Comparison of ENCODE assay signal across 8 cellular contexts in the genomic region with DNA sequence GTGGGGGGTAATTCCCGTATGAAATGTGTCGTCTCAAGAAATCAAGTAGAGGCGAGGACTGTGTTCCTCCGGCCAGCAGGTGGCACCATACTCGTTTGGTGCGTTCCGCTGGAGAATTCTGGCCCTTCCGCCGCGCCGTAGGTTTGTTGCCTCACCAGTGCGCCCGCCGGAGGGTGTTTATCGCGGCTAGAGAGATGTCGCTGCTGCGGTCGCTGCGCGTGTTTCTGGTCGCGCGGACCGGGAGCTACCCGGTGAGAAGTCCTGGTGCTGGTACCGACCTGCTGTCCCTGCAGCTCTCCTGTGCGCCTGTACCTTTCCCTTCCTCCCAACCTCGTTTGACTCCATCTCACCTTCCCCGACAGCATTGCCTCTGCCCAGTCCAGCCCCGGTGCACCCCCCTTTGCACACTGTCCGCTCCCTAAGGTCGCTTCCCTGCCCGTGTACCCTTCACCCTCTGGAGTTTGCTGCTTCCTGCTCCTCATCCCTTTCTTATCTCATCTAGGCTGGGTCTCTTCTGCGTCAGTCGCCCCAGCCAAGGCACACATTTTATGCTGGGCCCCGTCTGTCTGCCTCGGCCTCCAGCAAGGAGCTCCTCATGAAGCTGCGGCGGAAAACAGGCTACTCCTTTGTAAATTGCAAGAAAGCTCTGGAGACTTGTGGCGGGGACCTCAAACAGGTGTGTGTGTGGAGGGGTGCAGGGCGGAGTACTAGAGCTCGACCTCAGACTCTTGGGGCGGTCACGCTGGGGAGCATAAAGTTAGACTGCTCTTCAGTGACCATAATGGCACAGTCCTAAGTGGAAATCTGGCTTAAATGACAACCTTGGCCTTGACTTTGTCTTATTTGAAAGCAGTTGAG. TPM values are rescaled to one million over a fixed set of nuclear protein-coding genes. Genes with fewer than 3 reads are reported as not detected.
DNase-seq lines count a peak whose midpoint lies in the region; ATAC-seq and TF ChIP-seq lines count a peak whose summit lies in the region.

A gene (plus strand): TSS at position 180 of the 858 bp plus-strand sequence. CDS start 15 bp downstream, at position 195.

- peak within 1 kb of the TSS; percentile 74 to 99 (median 98) for H3K4me3 ChIP-seq in liver (ENCODE audit: low read depth in 1 of 3, low read length in 3 of 3)

- H3K9ac ChIP-seq in liver (ENCODE audit: low read depth in 1 of 2, low read length in 2 of 2): peak within 1 kb of the TSS; percentile 82

- H3K4me1 Mint-ChIP-seq in CD14-positive monocyte: peaks cover 41% of the 10 kb centered on the region
- peaks cover 61% of the 10 kb centered on the region for H3K4me1 Mint-ChIP-seq in dendritic cell treated with granulocyte-macrophage colony-stimulating factor and Interleukin-4, amounts not matched to agents 40 ng/mL and 50 ng/mL, for 4 days (ENCODE audit: low read depth)

- peaks cover 0 to 19% (median 15%) of the 10 kb centered on the region in 4 donors for H3K4me1 ChIP-seq in liver (ENCODE audit: control insufficient read depth in 4 of 4, insufficient read depth in 4 of 4, low read length in 3 of 4)

- intact Hi-C loops in CD14-positive monocyte (cut with micrococcal nuclease): loop anchor here in 1 of 2 donors (5.0 kb wide), 1 partner anchor 64 kb away; a partner anchor contains a TSS
- intact Hi-C loops in dendritic cell treated with granulocyte-macrophage colony-stimulating factor and Interleukin-4, amounts not matched to agents 40 ng/mL and 50 ng/mL, for 4 days (cut with micrococcal nuclease): no loop called here

- H3K9me3 Mint-ChIP-seq in CD14-positive monocyte: peaks cover 0 to 2% (median 0%) of the 10 kb centered on the region in 7 donors
- no peaks in the 10 kb centered on the region for H3K9me3 Mint-ChIP-seq in dendritic cell treated with granulocyte-macrophage colony-stimulating factor and Interleukin-4, amounts not matched to agents 40 ng/mL and 50 ng/mL, for 4 days

- TF ChIP-seq CTCF in CD14-positive monocyte (IDR thresholded peaks at IDR 0.05): peak; percentile 94
- TF ChIP-seq CTCF in liver (IDR thresholded peaks at IDR 0.05; ENCODE audit: low read depth, low read length, missing input control): peak; percentile 95

- ATAC-seq in GM19328 (IDR thresholded peaks at IDR 0.05; ENCODE audit: unreplicated experiment): peak; percentile 63
- peak; percentile 74 for ATAC-seq in HG03520 (IDR thresholded peaks at IDR 0.05; ENCODE audit: unreplicated experiment)

- H3K36me3 ChIP-seq in liver (ENCODE audit: control insufficient read depth in 4 of 4, insufficient read depth in 3 of 4, low read depth in 1 of 4, low read length in 3 of 4): peaks cover 5 to 21% (median 17%) of the 10 kb centered on the region in 4 donors

- H3K27me3 ChIP-seq in liver (ENCODE audit: control insufficient read depth in 4 of 4, insufficient read depth in 4 of 4, low read length in 3 of 4): no peaks in the 10 kb centered on the region

- peak; percentile 77 to 81 for TF ChIP-seq RAD21 in liver (IDR thresholded peaks at IDR 0.05)

- H3K4me3 Mint-ChIP-seq in CD14-positive monocyte: peak within 1 kb of the TSS; percentile 99 to 100
- H3K4me3 Mint-ChIP-seq in dendritic cell treated with granulocyte-macrophage colony-stimulating factor and Interleukin-4, amounts not matched to agents 40 ng/mL and 50 ng/mL, for 4 days: peak within 1 kb of the TSS; percentile 96

- H3K9me3 ChIP-seq in liver (ENCODE audit: control insufficient read depth in 4 of 4, low read length in 3 of 4): no peaks in the 10 kb centered on the region

- H3K27ac ChIP-seq in liver (ENCODE audit: low read depth in 1 of 2, low read length in 2 of 2): peak within 1 kb of the TSS; percentile 39 to 44

- under 1% methylated on average over 45 of the region's 45 CpGs for WGBS in liver

- DNase-seq in CD14-positive monocyte (ENCODE audit: low spot score): peak; percentile 92
- peak; percentile 81 for DNase-seq in NCI-H526 treated with DMSO at 0.1 percent for 48 hours (lab: John Stamatoyannopoulos, UW)
- DNase-seq in activated CD4-positive, alpha-beta T cell treated with anti-CD3 and anti-CD28 coated beads, Interleukin-2, amount 50 U/mL, for 1 hour: peak; percentile 98
- DNase-seq in stimulated activated CD4-positive, alpha-beta T cell treated with anti-CD3 and anti-CD28 coated beads, Interleukin-4, amount 100 ng/mL, for 24 hours: peak; percentile 98

- peaks cover 23 to 24% of the 10 kb centered on the region in 2 donors for H3K36me3 Mint-ChIP-seq in CD14-positive monocyte
- H3K36me3 Mint-ChIP-seq in dendritic cell treated with granulocyte-macrophage colony-stimulating factor and Interleukin-4, amounts not matched to agents 40 ng/mL and 50 ng/mL, for 4 days (ENCODE audit: low read depth): peaks cover 64% of the 10 kb centered on the region

- H3K27ac Mint-ChIP-seq in CD14-positive monocyte: peak within 1 kb of the TSS; percentile 91 to 98 (median 95)
- peak within 1 kb of the TSS; percentile 93 for H3K27ac Mint-ChIP-seq in dendritic cell treated with granulocyte-macrophage colony-stimulating factor and Interleukin-4, amounts not matched to agents 40 ng/mL and 50 ng/mL, for 4 days

- peaks cover 0 to 3% (median 0%) of the 10 kb centered on the region in 3 donors for H3K27me3 Mint-ChIP-seq in CD14-positive monocyte (ENCODE audit: low read depth in 3 of 3)
- H3K27me3 Mint-ChIP-seq in dendritic cell treated with granulocyte-macrophage colony-stimulating factor and Interleukin-4, amounts not matched to agents 40 ng/mL and 50 ng/mL, for 4 days: no peaks in the 10 kb centered on the region

TF ChIP-seq in liver, 16 proteins besides CTCF, POLR2A, EP300 and RAD21:
- TF ChIP-seq FOXA1 (IDR thresholded peaks at IDR 0.05) (peak; percentile 68), EGR1 (IDR thresholded peaks at IDR 0.05; ENCODE audit: low read depth in 2 of 2) (peak in 1 of 2 donors; percentile 42), SP1 (IDR thresholded peaks at IDR 0.05) (peak; percentile 44), NR2F2 (IDR thresholded peaks at IDR 0.05) (no peak), HNF4A (conservative IDR thresholded peaks at IDR 0.05) (peak in 1 of 2 donors; percentile 32), JUND (IDR thresholded peaks at IDR 0.05) (peak; percentile 58 to 60), HNF4G (IDR thresholded peaks at IDR 0.05) (no peak), GABPA (IDR thresholded peaks at IDR 0.05 in 1 of 2, conservative IDR thresholded peaks at IDR 0.05 in 1 of 2) (peak in 1 of 2 donors; percentile 83), TAF1 (conservative IDR thresholded peaks at IDR 0.05) (no peak), RXRA (IDR thresholded peaks at IDR 0.05) (peak; percentile 59 to 65), FOXA2 (IDR thresholded peaks at IDR 0.05) (peak; percentile 39), YY1 (IDR thresholded peaks at IDR 0.05) (peak; percentile 91)
- TF ChIP-seq, protein P1, sequence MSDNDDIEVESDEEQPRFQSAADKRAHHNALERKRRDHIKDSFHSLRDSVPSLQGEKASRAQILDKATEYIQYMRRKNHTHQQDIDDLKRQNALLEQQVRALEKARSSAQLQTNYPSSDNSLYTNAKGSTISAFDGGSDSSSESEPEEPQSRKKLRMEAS (IDR thresholded peaks at IDR 0.05): peak; percentile 95
- TF ChIP-seq, protein P2, sequence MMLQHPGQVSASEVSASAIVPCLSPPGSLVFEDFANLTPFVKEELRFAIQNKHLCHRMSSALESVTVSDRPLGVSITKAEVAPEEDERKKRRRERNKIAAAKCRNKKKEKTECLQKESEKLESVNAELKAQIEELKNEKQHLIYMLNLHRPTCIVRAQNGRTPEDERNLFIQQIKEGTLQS (IDR thresholded peaks at IDR 0.05): peak; percentile 95
- TF ChIP-seq, protein P3, sequence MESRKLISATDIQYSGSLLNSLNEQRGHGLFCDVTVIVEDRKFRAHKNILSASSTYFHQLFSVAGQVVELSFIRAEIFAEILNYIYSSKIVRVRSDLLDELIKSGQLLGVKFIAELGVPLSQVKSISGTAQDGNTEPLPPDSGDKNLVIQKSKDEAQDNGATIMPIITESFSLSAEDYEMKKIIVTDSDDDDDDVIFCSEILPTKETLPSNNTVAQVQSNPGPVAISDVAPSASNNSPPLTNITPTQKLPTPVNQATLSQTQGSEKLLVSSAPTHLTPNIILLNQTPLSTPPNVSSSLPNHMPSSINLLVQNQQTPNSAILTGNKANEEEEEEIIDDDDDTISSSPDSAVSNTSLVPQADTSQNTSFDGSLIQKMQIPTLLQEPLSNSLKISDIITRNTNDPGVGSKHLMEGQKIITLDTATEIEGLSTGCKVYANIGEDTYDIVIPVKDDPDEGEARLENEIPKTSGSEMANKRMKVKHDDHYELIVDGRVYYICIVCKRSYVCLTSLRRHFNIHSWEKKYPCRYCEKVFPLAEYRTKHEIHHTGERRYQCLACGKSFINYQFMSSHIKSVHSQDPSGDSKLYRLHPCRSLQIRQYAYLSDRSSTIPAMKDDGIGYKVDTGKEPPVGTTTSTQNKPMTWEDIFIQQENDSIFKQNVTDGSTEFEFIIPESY (IDR thresholded peaks at IDR 0.05): peak; percentile 97
- TF ChIP-seq, protein P4, sequence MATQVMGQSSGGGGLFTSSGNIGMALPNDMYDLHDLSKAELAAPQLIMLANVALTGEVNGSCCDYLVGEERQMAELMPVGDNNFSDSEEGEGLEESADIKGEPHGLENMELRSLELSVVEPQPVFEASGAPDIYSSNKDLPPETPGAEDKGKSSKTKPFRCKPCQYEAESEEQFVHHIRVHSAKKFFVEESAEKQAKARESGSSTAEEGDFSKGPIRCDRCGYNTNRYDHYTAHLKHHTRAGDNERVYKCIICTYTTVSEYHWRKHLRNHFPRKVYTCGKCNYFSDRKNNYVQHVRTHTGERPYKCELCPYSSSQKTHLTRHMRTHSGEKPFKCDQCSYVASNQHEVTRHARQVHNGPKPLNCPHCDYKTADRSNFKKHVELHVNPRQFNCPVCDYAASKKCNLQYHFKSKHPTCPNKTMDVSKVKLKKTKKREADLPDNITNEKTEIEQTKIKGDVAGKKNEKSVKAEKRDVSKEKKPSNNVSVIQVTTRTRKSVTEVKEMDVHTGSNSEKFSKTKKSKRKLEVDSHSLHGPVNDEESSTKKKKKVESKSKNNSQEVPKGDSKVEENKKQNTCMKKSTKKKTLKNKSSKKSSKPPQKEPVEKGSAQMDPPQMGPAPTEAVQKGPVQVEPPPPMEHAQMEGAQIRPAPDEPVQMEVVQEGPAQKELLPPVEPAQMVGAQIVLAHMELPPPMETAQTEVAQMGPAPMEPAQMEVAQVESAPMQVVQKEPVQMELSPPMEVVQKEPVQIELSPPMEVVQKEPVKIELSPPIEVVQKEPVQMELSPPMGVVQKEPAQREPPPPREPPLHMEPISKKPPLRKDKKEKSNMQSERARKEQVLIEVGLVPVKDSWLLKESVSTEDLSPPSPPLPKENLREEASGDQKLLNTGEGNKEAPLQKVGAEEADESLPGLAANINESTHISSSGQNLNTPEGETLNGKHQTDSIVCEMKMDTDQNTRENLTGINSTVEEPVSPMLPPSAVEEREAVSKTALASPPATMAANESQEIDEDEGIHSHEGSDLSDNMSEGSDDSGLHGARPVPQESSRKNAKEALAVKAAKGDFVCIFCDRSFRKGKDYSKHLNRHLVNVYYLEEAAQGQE (IDR thresholded peaks at IDR 0.05): peak; percentile 70

RNA-seq across cellular contexts. Expression of the gene that starts here (rescaled TPM):
- polyA plus RNA-seq in CD14-positive monocyte (10 to 100 TPM; 21.8 to 22.6 TPM), liver (10 to 100 TPM; 58.2 to 60.5 TPM)
- 10 to 100 TPM; 14.6 to 18.1 TPM for total RNA-seq in liver

Comparison
In these comparisons a context has a peak if more than half of its experiments do, and no peak if none do; other contexts are left out.
1. Peak in every context shown above with its lines: DNase-seq, ATAC-seq, H3K4me3 ChIP-seq and H3K27ac ChIP-seq.